Comparison of ENCODE assay signal across 1 cellular context in genomic region chr5:75571547-75571946, GRCh38.
TF ChIP-seq lines count a peak whose summit lies in the region.

No MANE protein-coding gene starts in this region.

TF ChIP-seq in K562, 482 proteins besides CTCF, POLR2A, EP300 and RAD21 (continued from another document):
- TF ChIP-seq RAD51 (IDR thresholded peaks at IDR 0.05; ENCODE audit: borderline replicate concordance, low read depth) (peak; percentile 53; the same call in 1 of the 2 replicates), TFE3 (CRISPR knock-in tag; IDR thresholded peaks at IDR 0.05) (peak; percentile 61; the same call in 1 of the 2 replicates), USF2 (CRISPR knock-in tag; IDR thresholded peaks at IDR 0.05) (peak; percentile 43; the same call in 1 of the 2 replicates)
